9 cellular contexts compared by ENCODE assay signal in genomic region chr5:122192883-122193496, GRCh38.
DNase-seq lines count a peak whose midpoint lies in the region; ATAC-seq and TF ChIP-seq lines count a peak whose summit lies in the region.
"Had no signal": no experiment of that assay in that cellular context is flagged by ENCODE, and none has a peak within 500 bp of the region (broad histone marks: within the 10 kb centered on the region; RNA-seq: fewer than 3 reads in every experiment).

No MANE protein-coding gene starts in this region.

- DNase-seq in NCI-H1436 treated with DMSO at 0.1 percent for 48 hours (lab: John Stamatoyannopoulos, UW) (peak; percentile 25), T-helper 17 cell (no peak), foreskin fibroblast (peak; percentile 47 to 81), progenitor cell of endocrine pancreas (ENCODE audit: low spot score, unreplicated experiment) (peak; percentile 24)
- DNase-seq in activated naive CD4-positive, alpha-beta T cell treated with anti-CD3 and anti-CD28 coated beads, Interleukin-2, amount 50 U/mL, for 16 hours, result no peak

- TF ChIP-seq CTCF in C4-2B (conservative IDR thresholded peaks at IDR 0.05) (peak; percentile 80), foreskin fibroblast (IDR thresholded peaks at IDR 0.05; ENCODE audit: low read depth, low read length) (peak; percentile 44), progenitor cell of endocrine pancreas (IDR thresholded peaks at IDR 0.05; ENCODE audit: unreplicated experiment) (peak; percentile 76)

- H3K27ac Mint-ChIP-seq in T-helper 17 cell (peak overlapping the region; percentile 51), progenitor cell of endocrine pancreas (no peak overlapping the region)
- H3K27ac Mint-ChIP-seq: IgD-negative memory B cell had no signal

- H3K4me1 Mint-ChIP-seq in T-helper 17 cell (no peaks in the 10 kb centered on the region), progenitor cell of endocrine pancreas (ENCODE audit: low read depth) (no peaks in the 10 kb centered on the region)

- no peak overlapping the region for H3K4me3 ChIP-seq in foreskin fibroblast (ENCODE audit: low read depth in 1 of 2, low read length in 2 of 2)

- H3K27me3 Mint-ChIP-seq in T-helper 17 cell (peaks cover 67% of the 10 kb centered on the region), progenitor cell of endocrine pancreas (peaks cover 27% of the 10 kb centered on the region)

- no peaks in the 10 kb centered on the region for H3K9me3 Mint-ChIP-seq in progenitor cell of endocrine pancreas (ENCODE audit: low read depth)
- H3K9me3 Mint-ChIP-seq: IgD-negative memory B cell had no signal

- H3K27ac ChIP-seq in C4-2B, result no peak overlapping the region

- no peaks in the 10 kb centered on the region for H3K9me3 ChIP-seq in T-helper 17 cell (ENCODE audit: control insufficient read depth, low read length, poor library complexity, severe bottlenecking)

- H3K4me3 Mint-ChIP-seq in T-helper 17 cell, result no peak overlapping the region
- H3K4me3 Mint-ChIP-seq in progenitor cell of endocrine pancreas (ENCODE audit: low read depth), result no peak overlapping the region
- H3K4me3 Mint-ChIP-seq: IgD-negative memory B cell had no signal

- peak; percentile 76 for ATAC-seq in GM18858 (IDR thresholded peaks at IDR 0.05; ENCODE audit: unreplicated experiment)
- ATAC-seq in HG02970 (IDR thresholded peaks at IDR 0.05; ENCODE audit: low FRiP score, unreplicated experiment), result peak; percentile 59
- ATAC-seq in T-helper 17 cell, result no peak

- H3K36me3 Mint-ChIP-seq in T-helper 17 cell (ENCODE audit: low read depth) (no peaks in the 10 kb centered on the region), progenitor cell of endocrine pancreas (ENCODE audit: insufficient read depth) (no peaks in the 10 kb centered on the region)
- H3K36me3 Mint-ChIP-seq: IgD-negative memory B cell had no signal

Comparison
In these comparisons a context has a peak if more than half of its experiments do, and no peak if none do; other contexts are left out.
1. DNase-seq: peak in NCI-H1436 treated with DMSO at 0.1 percent for 48 hours (single experiment), foreskin fibroblast (2 of 2) and progenitor cell of endocrine pancreas (single experiment); none in T-helper 17 cell (0 of 3) and activated naive CD4-positive, alpha-beta T cell treated with anti-CD3 and anti-CD28 coated beads, Interleukin-2, amount 50 U/mL, for 16 hours (single experiment).
2. Peak in every context shown above with its lines, with median percentiles within 50 percentile points of each other: CTCF ChIP-seq.